Comparison of ENCODE assay signal across 8 cellular contexts in genomic region chr15:99249270-99249817, GRCh38. TPM values are rescaled to one million over a fixed set of nuclear protein-coding genes. Genes with fewer than 3 reads are reported as not detected.
DNase-seq lines count a peak whose midpoint lies in the region; ATAC-seq and TF ChIP-seq lines count a peak whose summit lies in the region.

Gene TTC23 (minus strand): TSS chr15:99249581. CDS start chr15:99228712, 20,869 bp downstream.

- peaks cover 5% of the 10 kb centered on the region for H3K9me3 Mint-ChIP-seq in T-helper 1 cell treated with Interleukin-12 subunit alpha and Interleukin-12 subunit beta and Interleukin-4 antibody, amounts not matched to agents 30 μg/mL and 1 μg/mL, for 36 hours
- no peaks in the 10 kb centered on the region for H3K9me3 Mint-ChIP-seq in activated CD4-positive, alpha-beta T cell treated with anti-CD3 and anti-CD28 coated beads for 36 hours (ENCODE audit: low read depth)

- DNase-seq in T-helper 1 cell (no peak), RWPE2 (ENCODE audit: low spot score) (no peak), epithelial cell of prostate (ENCODE audit: low read depth, low spot score) (peak; percentile 29), middle frontal gyrus (ENCODE audit: extremely low spot score, low spot score) (peak; percentile 60), ureter (ENCODE audit: low spot score) (no peak)
- no peak for DNase-seq in activated CD4-positive, alpha-beta T cell treated with anti-CD3 and anti-CD28 coated beads for 36 hours

- peaks cover 8% of the 10 kb centered on the region for H3K36me3 ChIP-seq in RWPE2 (ENCODE audit: low read depth)

- ATAC-seq in RWPE2 (ENCODE audit: low read depth) (peak; percentile 70), HG03342 (IDR thresholded peaks at IDR 0.05; ENCODE audit: unreplicated experiment) (no peak)
- ATAC-seq in activated CD4-positive, alpha-beta T cell treated with anti-CD3 and anti-CD28 coated beads for 36 hours = no peak

- CTCF ChIA-PET in activated CD4-positive, alpha-beta T cell treated with anti-CD3 and anti-CD28 coated beads for 36 hours (lab: Charles Lee) = no interaction called here

- no peaks in the 10 kb centered on the region for H3K27me3 Mint-ChIP-seq in T-helper 1 cell treated with Interleukin-12 subunit alpha and Interleukin-12 subunit beta and Interleukin-4 antibody, amounts not matched to agents 30 μg/mL and 1 μg/mL, for 36 hours (ENCODE audit: low read depth)
- no peaks in the 10 kb centered on the region for H3K27me3 Mint-ChIP-seq in activated CD4-positive, alpha-beta T cell treated with anti-CD3 and anti-CD28 coated beads for 36 hours

- peaks cover 16% of the 10 kb centered on the region for H3K4me1 ChIP-seq in RWPE2 (ENCODE audit: insufficient read depth, poor library complexity, severe bottlenecking)

- H3K4me1 Mint-ChIP-seq in T-helper 1 cell treated with Interleukin-12 subunit alpha and Interleukin-12 subunit beta and Interleukin-4 antibody, amounts not matched to agents 30 μg/mL and 1 μg/mL, for 36 hours (ENCODE audit: low read depth) = peaks cover 28% of the 10 kb centered on the region
- H3K4me1 Mint-ChIP-seq in activated CD4-positive, alpha-beta T cell treated with anti-CD3 and anti-CD28 coated beads for 36 hours = peaks cover 22% of the 10 kb centered on the region

- peak within 1 kb of the TSS; percentile 78 for H3K4me3 ChIP-seq in RWPE2 (ENCODE audit: severe bottlenecking)

- POLR2A ChIA-PET in activated CD4-positive, alpha-beta T cell treated with anti-CD3 and anti-CD28 coated beads for 36 hours (lab: Charles Lee) = no interaction called here

- peaks cover 6% of the 10 kb centered on the region for H3K36me3 Mint-ChIP-seq in T-helper 1 cell treated with Interleukin-12 subunit alpha and Interleukin-12 subunit beta and Interleukin-4 antibody, amounts not matched to agents 30 μg/mL and 1 μg/mL, for 36 hours (ENCODE audit: low read depth)
- H3K36me3 Mint-ChIP-seq in activated CD4-positive, alpha-beta T cell treated with anti-CD3 and anti-CD28 coated beads for 36 hours (ENCODE audit: low read depth) = peaks cover 1% of the 10 kb centered on the region

- peak within 1 kb of the TSS; percentile 83 for H3K4me3 Mint-ChIP-seq in T-helper 1 cell treated with Interleukin-12 subunit alpha and Interleukin-12 subunit beta and Interleukin-4 antibody, amounts not matched to agents 30 μg/mL and 1 μg/mL, for 36 hours
- no peak within 1 kb of the TSS for H3K4me3 Mint-ChIP-seq in activated CD4-positive, alpha-beta T cell treated with anti-CD3 and anti-CD28 coated beads for 36 hours

- peak within 1 kb of the TSS; percentile 71 for H3K27ac ChIP-seq in RWPE2 (ENCODE audit: poor library complexity, severe bottlenecking)
- H3K27ac ChIP-seq in epithelial cell of prostate = peak within 1 kb of the TSS; percentile 89

- intact Hi-C loops in activated CD4-positive, alpha-beta T cell treated with anti-CD3 and anti-CD28 coated beads for 36 hours (cut with DNase I, micrococcal nuclease) = no loop called here

- no peaks in the 10 kb centered on the region for H3K9me3 ChIP-seq in RWPE2 (ENCODE audit: severe bottlenecking)

- no peaks in the 10 kb centered on the region for H3K27me3 ChIP-seq in RWPE2 (ENCODE audit: insufficient read depth, poor library complexity, severe bottlenecking)

- H3K27ac Mint-ChIP-seq in T-helper 1 cell treated with Interleukin-12 subunit alpha and Interleukin-12 subunit beta and Interleukin-4 antibody, amounts not matched to agents 30 μg/mL and 1 μg/mL, for 36 hours = peak within 1 kb of the TSS; percentile 89
- no peak within 1 kb of the TSS for H3K27ac Mint-ChIP-seq in activated CD4-positive, alpha-beta T cell treated with anti-CD3 and anti-CD28 coated beads for 36 hours

- TF ChIP-seq CTCF in RWPE2 (IDR thresholded peaks at IDR 0.05; ENCODE audit: poor library complexity, severe bottlenecking) = no peak

RNA-seq across cellular contexts. Expression of gene TTC23, which starts in this region (rescaled TPM):
- 28.5 TPM for total RNA-seq in ureter
- 1 to 10 TPM; 5.5 to 9.0 TPM for total RNA-seq in activated CD4-positive, alpha-beta T cell treated with anti-CD3 and anti-CD28 coated beads for 36 hours

Comparison
In these comparisons a context has a peak if more than half of its experiments do, and no peak if none do; other contexts are left out.
1. DNase-seq: peak in epithelial cell of prostate (single experiment) and middle frontal gyrus (single experiment); none in T-helper 1 cell (0 of 5), RWPE2 (single experiment), ureter (single experiment) and activated CD4-positive, alpha-beta T cell treated with anti-CD3 and anti-CD28 coated beads for 36 hours (single experiment).